ENCODE assay signal across 14 cellular contexts in genomic region chr22:38674888-38675287, GRCh38.
"Had no signal": no experiment of that assay in that cellular context is flagged by ENCODE, and none has a peak within 500 bp of the region (broad histone marks: within the 10 kb centered on the region; RNA-seq: fewer than 3 reads in every experiment).

No MANE protein-coding gene starts in this region.

- H3K4me1 ChIP-seq: esophagus squamous epithelium, left lung had no signal

- H3K27ac ChIP-seq: brain microvascular endothelial cell, esophagus squamous epithelium, left lung had no signal

- DNase-seq: activated CD4-positive, alpha-beta T cell treated with anti-CD3 and anti-CD28 coated beads for 4 hours; activated CD8-positive, alpha-beta memory T cell treated with anti-CD3 and anti-CD28 coated beads, Interleukin-2, amount 50 U/mL, for 48 hours; activated CD8-positive, alpha-beta T cell treated with anti-CD3 and anti-CD28 coated beads for 36 hours; activated naive CD4-positive, alpha-beta T cell; brain microvascular endothelial cell; esophagus squamous epithelium; foreskin fibroblast; islet precursor cell; left lung; stimulated activated CD4-positive, alpha-beta T cell treated with anti-CD3 and anti-CD28 coated beads, Interleukin-4, amount 100 ng/mL, for 1 hour; stimulated activated CD8-positive, alpha-beta memory T cell treated with anti-CD3 and anti-CD28 coated beads, Interleukin-4, amount 100 ng/mL, for 48 hours; stimulated activated naive CD8-positive, alpha-beta T cell treated with anti-CD3 and anti-CD28 coated beads, Interleukin-15, amount 100 ng/mL, for 72 hours had no signal

- H3K27me3 ChIP-seq: brain microvascular endothelial cell, esophagus squamous epithelium, left lung had no signal

- H3K4me3 Mint-ChIP-seq: activated CD8-positive, alpha-beta T cell treated with anti-CD3 and anti-CD28 coated beads for 36 hours; activated T-helper 1 cell treated with anti-CD3 and anti-CD28 coated beads, Interleukin-12 subunit alpha, Interleukin-12 subunit beta, Interleukin-2, Interleukin-4 antibody, amounts not matched to agents 30 ng/mL and 10 ng/mL and 1 ng/mL, durations not matched to agents 14 hours and 24 hours and 36 hours; neural crest cell; stimulated activated naive CD8-positive, alpha-beta T cell treated with anti-CD3 and anti-CD28 coated beads, Interleukin-15, amount 100 ng/mL, for 72 hours had no signal

- H3K4me3 ChIP-seq: esophagus squamous epithelium, left lung had no signal

- H3K27ac Mint-ChIP-seq: activated CD8-positive, alpha-beta T cell treated with anti-CD3 and anti-CD28 coated beads for 36 hours; activated T-helper 1 cell treated with anti-CD3 and anti-CD28 coated beads, Interleukin-12 subunit alpha, Interleukin-12 subunit beta, Interleukin-2, Interleukin-4 antibody, amounts not matched to agents 30 ng/mL and 10 ng/mL and 1 ng/mL, durations not matched to agents 14 hours and 24 hours and 36 hours; stimulated activated naive CD8-positive, alpha-beta T cell treated with anti-CD3 and anti-CD28 coated beads, Interleukin-15, amount 100 ng/mL, for 72 hours had no signal

- H3K9me3 ChIP-seq: esophagus squamous epithelium, left lung had no signal

- H3K9me3 Mint-ChIP-seq: activated CD8-positive, alpha-beta T cell treated with anti-CD3 and anti-CD28 coated beads for 36 hours; activated T-helper 1 cell treated with anti-CD3 and anti-CD28 coated beads, Interleukin-12 subunit alpha, Interleukin-12 subunit beta, Interleukin-2, Interleukin-4 antibody, amounts not matched to agents 30 ng/mL and 10 ng/mL and 1 ng/mL, durations not matched to agents 14 hours and 24 hours and 36 hours; neural crest cell had no signal

- H3K27me3 Mint-ChIP-seq: activated CD8-positive, alpha-beta T cell treated with anti-CD3 and anti-CD28 coated beads for 36 hours; stimulated activated naive CD8-positive, alpha-beta T cell treated with anti-CD3 and anti-CD28 coated beads, Interleukin-15, amount 100 ng/mL, for 72 hours had no signal

- H3K4me1 Mint-ChIP-seq: neural crest cell; stimulated activated naive CD8-positive, alpha-beta T cell treated with anti-CD3 and anti-CD28 coated beads, Interleukin-15, amount 100 ng/mL, for 72 hours had no signal
